Comparison of ENCODE assay signal across 13 cellular contexts in genomic region chr14:65846469-65846868, GRCh38.
DNase-seq lines count a peak whose midpoint lies in the region; ATAC-seq and TF ChIP-seq lines count a peak whose summit lies in the region.
"Had no signal": no experiment of that assay in that cellular context is flagged by ENCODE, and none has a peak within 500 bp of the region (broad histone marks: within the 10 kb centered on the region; RNA-seq: fewer than 3 reads in every experiment).

No MANE protein-coding gene starts in this region.

- peaks cover 35% of the 10 kb centered on the region for H3K36me3 Mint-ChIP-seq in T-helper 2 cell treated with Interferon-gamma antibody and Interleukin-4, amounts not matched to agents 5 μg/mL and 100 μg/mL, for 36 hours (ENCODE audit: low read depth)
- H3K36me3 Mint-ChIP-seq in naive B cell, result no peaks in the 10 kb centered on the region

- peaks cover 0 to 24% (median 0%) of the 10 kb centered on the region in 12 donors for H3K4me1 ChIP-seq in heart left ventricle
- H3K4me1 ChIP-seq: gastroesophageal sphincter, right lobe of liver had no signal

- 87 to 91% (median 89%) methylated on average over 2 of the region's 2 CpGs for WGBS in heart left ventricle, 4 donors

- peak overlapping the region; percentile 76 for H3K4me3 Mint-ChIP-seq in T-helper 2 cell treated with Interferon-gamma antibody and Interleukin-4, amounts not matched to agents 5 μg/mL and 100 μg/mL, for 36 hours
- H3K4me3 Mint-ChIP-seq in naive B cell, result peak overlapping the region in 3 of 8 donors; percentile 11 to 66 (median 42)

- DNase-seq in NCI-H2107 treated with DMSO at 0.1 percent for 48 hours (lab: John Stamatoyannopoulos, UW; ENCODE audit: unreplicated experiment) (peak; percentile 26), NCI-H2107 (lab: John Stamatoyannopoulos, UW) (no peak), naive B cell (no peak), heart left ventricle (no peak)
- peak; percentile 14 for DNase-seq in T-helper 2 cell treated with Interferon-gamma antibody and Interleukin-4, amounts not matched to agents 5 μg/mL and 100 μg/mL, for 36 hours (ENCODE audit: low spot score)
- DNase-seq: HCEC 1CT, right lobe of liver had no signal

- no peak overlapping the region for H3K4me3 ChIP-seq in heart left ventricle
- H3K4me3 ChIP-seq: cardiac muscle cell, gastroesophageal sphincter, lung, right lobe of liver had no signal

- peak overlapping the region in 1 of 12 donors; percentile 50 for H3K27ac ChIP-seq in heart left ventricle
- H3K27ac ChIP-seq: cardiac muscle cell, gastroesophageal sphincter, right lobe of liver had no signal

- no peaks in the 10 kb centered on the region for H3K27me3 ChIP-seq in heart left ventricle
- H3K27me3 ChIP-seq: cardiac muscle cell, gastroesophageal sphincter, right lobe of liver had no signal

- peak; percentile 58 for ATAC-seq in HG03135 (IDR thresholded peaks at IDR 0.05; ENCODE audit: unreplicated experiment)
- ATAC-seq in naive B cell (ENCODE audit: low read depth in 2 of 2), result peak; percentile 74
- ATAC-seq in GM18909 (IDR thresholded peaks at IDR 0.05; ENCODE audit: poor library complexity, unreplicated experiment), result no peak
- no peak for ATAC-seq in heart left ventricle
- no peak for ATAC-seq in HG02798 (IDR thresholded peaks at IDR 0.05; ENCODE audit: poor library complexity, unreplicated experiment)
- ATAC-seq: gastroesophageal sphincter had no signal

- H3K36me3 ChIP-seq in heart left ventricle, result no peaks in the 10 kb centered on the region
- H3K36me3 ChIP-seq: cardiac muscle cell, gastroesophageal sphincter, right lobe of liver had no signal

- peak overlapping the region; percentile 95 for H3K27ac Mint-ChIP-seq in T-helper 2 cell treated with Interferon-gamma antibody and Interleukin-4, amounts not matched to agents 5 μg/mL and 100 μg/mL, for 36 hours
- peak overlapping the region in 5 of 6 donors; percentile 4 to 96 (median 57) for H3K27ac Mint-ChIP-seq in naive B cell

- TF ChIP-seq CTCF in heart left ventricle (IDR thresholded peaks at IDR 0.05), result no peak

- H3K27me3 Mint-ChIP-seq in T-helper 2 cell treated with Interferon-gamma antibody and Interleukin-4, amounts not matched to agents 5 μg/mL and 100 μg/mL, for 36 hours (ENCODE audit: low read depth), result no peaks in the 10 kb centered on the region
- peaks cover 0 to 8% (median 6%) of the 10 kb centered on the region in 3 donors for H3K27me3 Mint-ChIP-seq in naive B cell

- peaks cover 35% of the 10 kb centered on the region for H3K9me3 Mint-ChIP-seq in T-helper 2 cell treated with Interferon-gamma antibody and Interleukin-4, amounts not matched to agents 5 μg/mL and 100 μg/mL, for 36 hours
- H3K9me3 Mint-ChIP-seq in naive B cell, result no peaks in the 10 kb centered on the region

- H3K4me1 Mint-ChIP-seq in T-helper 2 cell treated with Interferon-gamma antibody and Interleukin-4, amounts not matched to agents 5 μg/mL and 100 μg/mL, for 36 hours (ENCODE audit: low read depth), result peaks cover 69% of the 10 kb centered on the region
- H3K4me1 Mint-ChIP-seq in naive B cell, result peaks cover 11 to 13% (median 12%) of the 10 kb centered on the region in 3 donors

- no peaks in the 10 kb centered on the region for H3K9me3 ChIP-seq in heart left ventricle
- H3K9me3 ChIP-seq: gastroesophageal sphincter, right lobe of liver had no signal

- intact Hi-C loops in heart left ventricle (cut with DNase I), result no loop called here

- no peak for TF ChIP-seq POLR2A in heart left ventricle (IDR thresholded peaks at IDR 0.05)

Comparison
In these comparisons a context has a peak if more than half of its experiments do, and no peak if none do; other contexts are left out.
1. DNase-seq: peak in NCI-H2107 treated with DMSO at 0.1 percent for 48 hours (single experiment) and T-helper 2 cell treated with Interferon-gamma antibody and Interleukin-4, amounts not matched to agents 5 μg/mL and 100 μg/mL, for 36 hours (single experiment); none in NCI-H2107 (single experiment), naive B cell (single experiment) and heart left ventricle (0 of 5).
2. ATAC-seq: peak in HG03135 (single experiment) and naive B cell (2 of 2); none in GM18909 (single experiment), heart left ventricle (0 of 4) and HG02798 (single experiment).